17 cellular contexts compared by ENCODE assay signal in genomic region chr3:105790534-105790933, GRCh38.
DNase-seq lines count a peak whose midpoint lies in the region; ATAC-seq, FAIRE-seq and TF ChIP-seq lines count a peak whose summit lies in the region.
"Had no signal": no experiment of that assay in that cellular context is flagged by ENCODE, and none has a peak within 500 bp of the region (broad histone marks: within the 10 kb centered on the region; RNA-seq: fewer than 3 reads in every experiment).

No MANE protein-coding gene starts in this region.

- H2BK12ac ChIP-seq in H9 (ENCODE audit: insufficient read length, low read depth, low read length), result peak overlapping the region; percentile 14

- H2BK5ac ChIP-seq in H9 (ENCODE audit: insufficient read length, low read length), result no peak overlapping the region

- no peaks in the 10 kb centered on the region; a peak in 1 of 7 replicates for H3K36me3 Mint-ChIP-seq in H9 (ENCODE audit: insufficient read depth in 1 of 3, low read depth in 3 of 3)
- H3K36me3 Mint-ChIP-seq in astrocyte (ENCODE audit: low read depth, unreplicated experiment), result peaks cover 3% of the 10 kb centered on the region

- no peak overlapping the region for H2AK5ac ChIP-seq in H9 (ENCODE audit: insufficient read length, low read length)

- H3K79me1 ChIP-seq in H9 (ENCODE audit: insufficient read depth, low read depth, low read length, poor library complexity, severe bottlenecking), result peaks cover 9% of the 10 kb centered on the region

- intact Hi-C loops in right cardiac atrium (cut with DNase I) (no loop called here), stomach (cut with DNase I; ENCODE audit: low total_unique reads) (no loop called here), adrenal gland (cut with DNase I) (no loop called here)

- H3K27ac Mint-ChIP-seq in H9, result peak overlapping the region in 1 of 3 experiments; percentile 19; a peak in 1 of 7 replicates
- H3K27ac Mint-ChIP-seq in astrocyte (ENCODE audit: unreplicated experiment), result peak overlapping the region; percentile 83
- H3K27ac Mint-ChIP-seq: activated CD4-positive, alpha-beta T cell treated with anti-CD3 and anti-CD28 coated beads, Interleukin-2, amount 10 ng/mL, durations not matched to agents 7 days and 5 days had no signal

- H3K9ac ChIP-seq in H9 (ENCODE audit: extremely low read depth, insufficient read length, low read length), result no peak overlapping the region
- peak overlapping the region; percentile 4 for H3K9ac ChIP-seq in astrocyte (ENCODE audit: low read length)
- H3K9ac ChIP-seq in MM.1S (ENCODE audit: low read length), result no peak overlapping the region

- H3K4me2 ChIP-seq in H9 (ENCODE audit: insufficient read depth, insufficient read length, low read length), result no peak overlapping the region
- H3K4me2 ChIP-seq in astrocyte (ENCODE audit: low read length), result peak overlapping the region; percentile 41
- H3K4me2 ChIP-seq in MM.1S (ENCODE audit: low read depth, low read length), result no peak overlapping the region

- H2BK15ac ChIP-seq in H9 (ENCODE audit: low read depth, low read length), result no peak overlapping the region

- no peak overlapping the region for H4K5ac ChIP-seq in H9 (ENCODE audit: insufficient read length, low read depth, low read length)

- no CpG with 5 or more reads among the region's 2 CpGs for WGBS in H9 (ENCODE audit: extremely low coverage, insufficient read length, low lambda C conversion rate)
- 54% methylated on average over 2 of the region's 2 CpGs for WGBS in right cardiac atrium
- 36 to 66% (median 43%) methylated on average over 2 of the region's 2 CpGs for WGBS in stomach, 5 donors
- 88 to 95% (median 90%) methylated on average over 2 of the region's 2 CpGs for WGBS in adrenal gland, 4 donors

- H3K18ac ChIP-seq in H9 (ENCODE audit: insufficient read length, low read depth, low read length), result no peak overlapping the region

- H4K91ac ChIP-seq in H9 (ENCODE audit: insufficient read length, low read depth, low read length), result no peak overlapping the region

- H3K4ac ChIP-seq in H9 (ENCODE audit: low read depth, low read length), result no peak overlapping the region

- H2BK120ac ChIP-seq in H9 (ENCODE audit: low read depth, low read length, poor library complexity, severe bottlenecking), result no peak overlapping the region

- H4K20me1 ChIP-seq in H9 (ENCODE audit: control insufficient read depth, insufficient read depth, insufficient read length), result no peaks in the 10 kb centered on the region
- peaks cover 21% of the 10 kb centered on the region for H4K20me1 ChIP-seq in astrocyte (ENCODE audit: insufficient read depth, low read length)
- H4K20me1 ChIP-seq in MM.1S (ENCODE audit: insufficient read depth, low read length), result no peaks in the 10 kb centered on the region

- H3K9me3 ChIP-seq in H9 (ENCODE audit: control insufficient read depth, low read depth, low read length) (no peaks in the 10 kb centered on the region), astrocyte (ENCODE audit: insufficient read depth, low read depth, low read length) (no peaks in the 10 kb centered on the region), right cardiac atrium (ENCODE audit: control insufficient read depth, low read length) (no peaks in the 10 kb centered on the region), stomach (no peaks in the 10 kb centered on the region), MM.1S (replicated peaks; ENCODE audit: insufficient read depth, low read length) (no peaks in the 10 kb centered on the region), HAP-1 (no peaks in the 10 kb centered on the region), adrenal gland (replicated peaks in 1 of 3) (no peaks in the 10 kb centered on the region)

- H3K4me1 Mint-ChIP-seq in H9, result peaks cover 15 to 25% of the 10 kb centered on the region in 2 experiments
- H3K4me1 Mint-ChIP-seq in astrocyte (ENCODE audit: low read depth, unreplicated experiment), result peaks cover 41% of the 10 kb centered on the region

- no peaks in the 10 kb centered on the region for H3F3A ChIP-seq in MM.1S (ENCODE audit: insufficient read depth, low read length)

- no peak overlapping the region for H3T11ph ChIP-seq in H9 (ENCODE audit: low read length)

- ATAC-seq in right cardiac atrium, result no peak
- ATAC-seq: naive thymus-derived CD8-positive, alpha-beta T cell had no signal

- H3K4me3 ChIP-seq in astrocyte (ENCODE audit: insufficient read depth, low read depth, low read length), result no peak overlapping the region
- no peak overlapping the region for H3K4me3 ChIP-seq in right cardiac atrium (ENCODE audit: low read length)
- H3K4me3 ChIP-seq in stomach, result no peak overlapping the region
- H3K4me3 ChIP-seq in MM.1S (ENCODE audit: low read length), result no peak overlapping the region
- H3K4me3 ChIP-seq in HAP-1, result no peak overlapping the region
- H3K4me3 ChIP-seq in adrenal gland, result no peak overlapping the region
- H3K4me3 ChIP-seq: SK-N-MC had no signal

- H3K27me3 Mint-ChIP-seq in H9 (ENCODE audit: low read depth), result no peaks in the 10 kb centered on the region
- no peaks in the 10 kb centered on the region for H3K27me3 Mint-ChIP-seq in astrocyte (ENCODE audit: low read depth, unreplicated experiment)
- H3K27me3 Mint-ChIP-seq: activated CD4-positive, alpha-beta T cell treated with anti-CD3 and anti-CD28 coated beads, Interleukin-2, amount 10 ng/mL, durations not matched to agents 7 days and 5 days; naive thymus-derived CD8-positive, alpha-beta T cell had no signal

- H3K4me3 Mint-ChIP-seq in H9 (no peak overlapping the region), astrocyte (ENCODE audit: unreplicated experiment) (no peak overlapping the region)
- H3K4me3 Mint-ChIP-seq: activated CD4-positive, alpha-beta T cell treated with anti-CD3 and anti-CD28 coated beads, Interleukin-2, amount 10 ng/mL, durations not matched to agents 7 days and 5 days had no signal

- in situ Hi-C loops in HAP-1 (cut with MboI; ENCODE audit: low sequenced_read_pairs), result no loop called here

- no peak overlapping the region for H3K14ac ChIP-seq in H9 (ENCODE audit: insufficient read depth, low read length)

- H3K4me1 ChIP-seq in H9 (ENCODE audit: insufficient read depth, low read length), result no peaks in the 10 kb centered on the region; the same call in 1 of the 2 replicates
- peaks cover 24% of the 10 kb centered on the region for H3K4me1 ChIP-seq in astrocyte (ENCODE audit: insufficient read depth, low read length)
- peaks cover 12% of the 10 kb centered on the region for H3K4me1 ChIP-seq in right cardiac atrium (ENCODE audit: control insufficient read depth, insufficient read depth, low read length)
- peaks cover 0 to 48% (median 26%) of the 10 kb centered on the region in 4 donors for H3K4me1 ChIP-seq in stomach
- no peaks in the 10 kb centered on the region for H3K4me1 ChIP-seq in MM.1S (ENCODE audit: low read length)
- H3K4me1 ChIP-seq in HAP-1, result peaks cover 30% of the 10 kb centered on the region
- peaks cover 4 to 38% of the 10 kb centered on the region in 2 donors for H3K4me1 ChIP-seq in adrenal gland (replicated peaks in 1 of 2)

- H3K27ac ChIP-seq in H9 (ENCODE audit: insufficient read length, low read depth, low read length), result no peak overlapping the region
- peak overlapping the region; percentile 65 for H3K27ac ChIP-seq in astrocyte (ENCODE audit: low read depth, low read length)
- H3K27ac ChIP-seq in right cardiac atrium (ENCODE audit: low read length), result peak overlapping the region; percentile 87
- peak overlapping the region in 4 of 5 donors; percentile 56 to 74 (median 66) for H3K27ac ChIP-seq in stomach
- no peak overlapping the region for H3K27ac ChIP-seq in MM.1S (ENCODE audit: low read length)
- H3K27ac ChIP-seq in adrenal gland, result peak overlapping the region in 2 of 5 donors; percentile 75 to 85
- H3K27ac ChIP-seq: SK-N-MC had no signal

- H3K36me3 ChIP-seq in astrocyte (ENCODE audit: insufficient read depth, low read length), result no peaks in the 10 kb centered on the region
- no peaks in the 10 kb centered on the region for H3K36me3 ChIP-seq in stomach
- H3K36me3 ChIP-seq in MM.1S (replicated peaks; ENCODE audit: insufficient read depth, low read length), result no peaks in the 10 kb centered on the region
- H3K36me3 ChIP-seq in HAP-1 (replicated peaks), result no peaks in the 10 kb centered on the region
- H3K36me3 ChIP-seq in adrenal gland (replicated peaks in 1 of 2), result no peaks in the 10 kb centered on the region

- FAIRE-seq in astrocyte (lab: Jason Lieb, UNC), result no peak
- FAIRE-seq: TTC549 had no signal

- H3K23me2 ChIP-seq in H9 (ENCODE audit: insufficient read length, low read depth, low read length, poor library complexity, severe bottlenecking), result no peaks in the 10 kb centered on the region

- DNase-seq in H9, result no peak
- no peak for DNase-seq in astrocyte (ENCODE audit: low read depth)
- no peak for DNase-seq in right cardiac atrium
- no peak for DNase-seq in stomach
- no peak for DNase-seq in MM.1S
- DNase-seq in HAP-1 (ENCODE audit: low spot score in 2 of 2), result no peak
- no peak for DNase-seq in DMS 273 (lab: John Stamatoyannopoulos, UW; ENCODE audit: unreplicated experiment)
- DNase-seq in adrenal gland, result no peak
- DNase-seq: activated CD4-positive, alpha-beta T cell treated with anti-CD3 and anti-CD28 coated beads, Interleukin-2, amount 10 ng/mL, durations not matched to agents 7 days and 5 days; aorta; C1 segment of cervical spinal cord; DMS79; naive thymus-derived CD8-positive, alpha-beta T cell; NCI-H187 treated with DMSO at 0.1 percent for 48 hours; NCI-H510A treated with DMSO at 0.1 percent for 48 hours had no signal

- no peak overlapping the region for H2BK20ac ChIP-seq in H9 (ENCODE audit: low read depth, low read length, poor library complexity, severe bottlenecking)

- H3K56ac ChIP-seq in H9 (ENCODE audit: insufficient read length, low read depth, low read length), result no peak overlapping the region

- TF ChIP-seq CTCF in H9 (conservative IDR thresholded peaks at IDR 0.05), result no peak
- no peak for TF ChIP-seq CTCF in astrocyte (IDR thresholded peaks at IDR 0.05; ENCODE audit: insufficient read depth, low read depth, low read length)
- no peak for TF ChIP-seq CTCF in stomach (IDR thresholded peaks at IDR 0.05)
- no peak for TF ChIP-seq CTCF in MM.1S (IDR thresholded peaks at IDR 0.05; ENCODE audit: low read length)
- TF ChIP-seq CTCF in adrenal gland (IDR thresholded peaks at IDR 0.05), result no peak

- H3K27me3 ChIP-seq in H9 (ENCODE audit: insufficient read depth, low read length) (no peaks in the 10 kb centered on the region), astrocyte (ENCODE audit: insufficient read depth, low read length) (no peaks in the 10 kb centered on the region), right cardiac atrium (ENCODE audit: control insufficient read depth, insufficient read depth) (no peaks in the 10 kb centered on the region), stomach (no peaks in the 10 kb centered on the region), MM.1S (replicated peaks; ENCODE audit: insufficient read depth, low read length) (no peaks in the 10 kb centered on the region), HAP-1 (ENCODE audit: low read depth) (no peaks in the 10 kb centered on the region), adrenal gland (no peaks in the 10 kb centered on the region)

- H2AFZ ChIP-seq in H9 (ENCODE audit: low read length) (no peak overlapping the region), astrocyte (ENCODE audit: low read depth, low read length) (no peak overlapping the region), MM.1S (ENCODE audit: low read length) (no peak overlapping the region)

- no peak for TF ChIP-seq EP300 in stomach (IDR thresholded peaks at IDR 0.05)

- TF ChIP-seq POLR2A in stomach (IDR thresholded peaks at IDR 0.05) (no peak), adrenal gland (IDR thresholded peaks at IDR 0.05) (no peak)

- no peak overlapping the region for H3K23ac ChIP-seq in H9 (ENCODE audit: insufficient read length, low read depth, low read length)

- H3K9me2 ChIP-seq in MM.1S (replicated peaks; ENCODE audit: insufficient read depth, low read length), result no peaks in the 10 kb centered on the region

- H3K79me2 ChIP-seq in H9 (ENCODE audit: insufficient read depth, low read length), result no peaks in the 10 kb centered on the region; the same call in 1 of the 2 replicates
- peaks cover 94% of the 10 kb centered on the region for H3K79me2 ChIP-seq in astrocyte (ENCODE audit: insufficient read depth, low read length)
- no peaks in the 10 kb centered on the region for H3K79me2 ChIP-seq in MM.1S (ENCODE audit: low read length)

- no peak overlapping the region for H4K8ac ChIP-seq in H9 (replicated peaks; ENCODE audit: insufficient read length, low read depth, low read length)

- H3K9me3 Mint-ChIP-seq in H9 (no peaks in the 10 kb centered on the region), astrocyte (ENCODE audit: unreplicated experiment) (no peaks in the 10 kb centered on the region)
- H3K9me3 Mint-ChIP-seq: naive thymus-derived CD8-positive, alpha-beta T cell had no signal

Comparison
In these comparisons a context has a peak if more than half of its experiments do, and no peak if none do; other contexts are left out.
1. H3K27ac ChIP-seq: peak in astrocyte (single experiment), right cardiac atrium (single experiment) and stomach (4 of 5); none in H9 (single experiment) and MM.1S (single experiment).